ENCODE assay signal across 28 cellular contexts in the genomic region with DNA sequence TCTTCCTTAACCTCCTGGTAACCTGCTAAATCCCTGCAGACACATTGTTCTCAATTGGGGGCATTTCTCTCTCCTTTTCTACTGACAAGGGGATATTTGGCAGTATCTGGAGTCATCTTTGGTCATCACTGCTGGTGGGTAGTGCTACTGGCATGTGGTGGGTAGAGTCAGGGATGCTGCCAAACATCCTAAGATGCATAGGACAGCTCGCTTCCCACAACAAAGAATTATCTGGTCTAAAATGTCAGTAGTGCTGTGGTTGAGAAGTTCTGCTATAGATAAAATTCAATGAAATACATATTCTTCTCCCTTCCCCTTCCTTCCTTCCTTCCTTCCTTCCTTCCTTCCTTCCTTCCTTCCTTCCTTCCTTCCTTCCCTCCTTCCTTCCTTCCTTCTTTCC.
"Had no signal": no experiment of that assay in that cellular context is flagged by ENCODE, and none has a peak within 500 bp of the region (broad histone marks: within the 10 kb centered on the region; RNA-seq: fewer than 3 reads in every experiment).

No MANE protein-coding gene starts in this region.

- H3K36me3 ChIP-seq: stomach, suprapubic skin, thoracic aorta, thyroid gland, tibial artery, tibial nerve, transverse colon, upper lobe of left lung, upper lobe of right lung, uterus, vagina had no signal

- H3K9me3 ChIP-seq: stomach, suprapubic skin, testis, thoracic aorta, thyroid gland, tibial artery, tibial nerve, transverse colon, upper lobe of left lung, upper lobe of right lung, uterus, vagina had no signal

- DNase-seq: stimulated activated CD4-positive, alpha-beta T cell treated with anti-CD3 and anti-CD28 coated beads, Interleukin-2, amount 100 ng/mL, for 48 hours; stimulated activated CD4-positive, alpha-beta T cell treated with anti-CD3 and anti-CD28 coated beads, Interleukin-4, amount 100 ng/mL, for 1 hour; stimulated activated CD4-positive, alpha-beta T cell treated with anti-CD3 and anti-CD28 coated beads, Interleukin-4, amount 100 ng/mL, for 24 hours; stimulated activated CD4-positive, alpha-beta T cell treated with anti-CD3 and anti-CD28 coated beads, Interleukin-4, amount 100 ng/mL, for 4 hours; stimulated activated CD8-positive, alpha-beta memory T cell treated with anti-CD3 and anti-CD28 coated beads, Interleukin-4, amount 100 ng/mL, for 48 hours; stimulated activated naive B cell treated with anti-CD40 and anti-IgM and Interleukin-4, amounts not matched to agents 10 μg/mL and 1 μg/mL and 100 μg/mL, for 72 hours; stimulated activated naive CD4-positive, alpha-beta T cell; stimulated activated naive CD4-positive, alpha-beta T cell treated with Interleukin-2 at 50 U/mL for 16 hours; stimulated activated naive CD8-positive, alpha-beta T cell treated with anti-CD3 and anti-CD28 coated beads, Interleukin-15, amount 100 ng/mL, for 72 hours; stimulated activated naive CD8-positive, alpha-beta T cell treated with anti-CD3 and anti-CD28 coated beads, Interleukin-15, Interleukin-2, amounts not matched to agents 100 U/mL and 50 U/mL, for 24 hours; stomach; substantia nigra; testis; thyroid gland; tibial artery; transverse colon; trophoblast cell; upper lobe of left lung; upper lobe of right lung; uterus had no signal

- H3K27ac Mint-ChIP-seq: stimulated activated effector memory CD8-positive, alpha-beta T cell treated with anti-CD3 and anti-CD28 coated beads, Interleukin-12 subunit alpha, Interleukin-12 subunit beta, amount 100 ng/mL, for 72 hours; stimulated activated memory B cell treated with anti-CD40 and anti-IgM and Interleukin-4, amounts not matched to agents 10 μg/mL and 1 μg/mL and 100 μg/mL, for 72 hours; stimulated activated naive B cell treated with anti-CD40 and anti-IgM and Interleukin-4, amounts not matched to agents 10 μg/mL and 1 μg/mL and 100 μg/mL, for 72 hours; stimulated activated naive CD8-positive, alpha-beta T cell treated with anti-CD3 and anti-CD28 coated beads, Interleukin-15, amount 100 ng/mL, for 72 hours; stimulated activated naive CD8-positive, alpha-beta T cell treated with anti-CD3 and anti-CD28 coated beads, Interleukin-15, Interleukin-2, amounts not matched to agents 100 ng/mL and 50 ng/mL, for 24 hours; type B pancreatic cell had no signal

- H3K4me3 ChIP-seq: stomach, suprapubic skin, testis, thoracic aorta, thyroid gland, tibial artery, tibial nerve, transverse colon, upper lobe of left lung, upper lobe of right lung, uterus, vagina had no signal

- H3K27ac ChIP-seq: stomach, suprapubic skin, testis, thoracic aorta, thyroid gland, tibial artery, tibial nerve, transverse colon, upper lobe of left lung, upper lobe of right lung, uterus, vagina had no signal

- H3K4me3 Mint-ChIP-seq: stimulated activated effector memory CD8-positive, alpha-beta T cell treated with anti-CD3 and anti-CD28 coated beads, Interleukin-12 subunit alpha, Interleukin-12 subunit beta, amount 100 ng/mL, for 72 hours; stimulated activated memory B cell treated with anti-CD40 and anti-IgM and Interleukin-4, amounts not matched to agents 10 μg/mL and 1 μg/mL and 100 μg/mL, for 72 hours; stimulated activated naive B cell treated with anti-CD40 and anti-IgM and Interleukin-4, amounts not matched to agents 10 μg/mL and 1 μg/mL and 100 μg/mL, for 72 hours; stimulated activated naive CD8-positive, alpha-beta T cell treated with anti-CD3 and anti-CD28 coated beads, Interleukin-15, amount 100 ng/mL, for 72 hours; stimulated activated naive CD8-positive, alpha-beta T cell treated with anti-CD3 and anti-CD28 coated beads, Interleukin-15, Interleukin-2, amounts not matched to agents 100 ng/mL and 50 ng/mL, for 24 hours; type B pancreatic cell had no signal

- H3K9me3 Mint-ChIP-seq: stimulated activated memory B cell treated with anti-CD40 and anti-IgM and Interleukin-4, amounts not matched to agents 10 μg/mL and 1 μg/mL and 100 μg/mL, for 72 hours; stimulated activated naive B cell treated with anti-CD40 and anti-IgM and Interleukin-4, amounts not matched to agents 10 μg/mL and 1 μg/mL and 100 μg/mL, for 72 hours; stimulated activated naive CD8-positive, alpha-beta T cell treated with anti-CD3 and anti-CD28 coated beads, Interleukin-15, amount 100 ng/mL, for 72 hours; stimulated activated naive CD8-positive, alpha-beta T cell treated with anti-CD3 and anti-CD28 coated beads, Interleukin-15, Interleukin-2, amounts not matched to agents 100 ng/mL and 50 ng/mL, for 24 hours had no signal

- H3K4me1 ChIP-seq: stomach, suprapubic skin, testis, thyroid gland, tibial artery, tibial nerve, transverse colon, upper lobe of left lung, upper lobe of right lung, uterus, vagina had no signal

- H3K4me1 Mint-ChIP-seq: stimulated activated effector memory CD8-positive, alpha-beta T cell treated with anti-CD3 and anti-CD28 coated beads, Interleukin-12 subunit alpha, Interleukin-12 subunit beta, amount 100 ng/mL, for 72 hours; stimulated activated memory B cell treated with anti-CD40 and anti-IgM and Interleukin-4, amounts not matched to agents 10 μg/mL and 1 μg/mL and 100 μg/mL, for 72 hours; stimulated activated naive B cell treated with anti-CD40 and anti-IgM and Interleukin-4, amounts not matched to agents 10 μg/mL and 1 μg/mL and 100 μg/mL, for 72 hours; stimulated activated naive CD8-positive, alpha-beta T cell treated with anti-CD3 and anti-CD28 coated beads, Interleukin-15, amount 100 ng/mL, for 72 hours had no signal

- H3K36me3 Mint-ChIP-seq: stimulated activated effector memory CD8-positive, alpha-beta T cell treated with anti-CD3 and anti-CD28 coated beads, Interleukin-12 subunit alpha, Interleukin-12 subunit beta, amount 100 ng/mL, for 72 hours; stimulated activated memory B cell treated with anti-CD40 and anti-IgM and Interleukin-4, amounts not matched to agents 10 μg/mL and 1 μg/mL and 100 μg/mL, for 72 hours; stimulated activated naive B cell treated with anti-CD40 and anti-IgM and Interleukin-4, amounts not matched to agents 10 μg/mL and 1 μg/mL and 100 μg/mL, for 72 hours; type B pancreatic cell had no signal
